In the genomic region with DNA sequence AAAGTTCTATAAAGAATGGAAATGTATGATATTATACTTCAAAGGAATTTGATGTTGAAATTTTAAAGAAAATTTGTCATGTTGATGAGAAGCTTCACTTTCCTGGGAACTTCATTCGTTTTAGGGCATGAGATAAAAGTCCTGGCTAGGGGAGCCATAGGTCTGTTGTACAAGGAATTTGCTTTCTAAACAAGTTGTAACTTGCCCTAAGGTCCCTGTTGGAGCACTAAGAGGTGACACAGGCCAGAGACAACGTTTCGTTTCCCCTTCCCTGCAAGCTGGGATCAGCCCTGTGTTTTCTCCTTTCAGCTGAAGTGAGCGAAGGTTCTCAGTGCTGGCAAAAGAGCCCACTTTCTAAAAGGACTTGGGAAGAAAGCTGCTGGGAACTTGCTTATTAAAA, we compare ENCODE assay signal across 25 cellular contexts. TPM values are rescaled to one million over a fixed set of nuclear protein-coding genes. Genes with fewer than 3 reads are reported as not detected.
A peak's percentile ranks its signal among the peaks of the same experiment; 100 is the strongest.
DNase-seq lines count a peak whose midpoint lies in the region; ATAC-seq, FAIRE-seq and TF ChIP-seq lines count a peak whose summit lies in the region.
"Had no signal": no experiment of that assay in that cellular context is flagged by ENCODE, and none has a peak within 500 bp of the region (broad histone marks: within the 10 kb centered on the region; RNA-seq: fewer than 3 reads in every experiment).

No MANE protein-coding gene starts in this region.

- no peaks in the 10 kb centered on the region for H3K9me3 Mint-ChIP-seq in natural killer cell
- no peaks in the 10 kb centered on the region for H3K9me3 Mint-ChIP-seq in CD14-positive monocyte
- H3K9me3 Mint-ChIP-seq: CD8-positive, alpha-beta memory T cell; endodermal cell had no signal

- DNase-seq in ELF-1 (ENCODE audit: low read depth, low spot score) (peak; percentile 60), MV-4-11 (lab: John Stamatoyannopoulos, UW) (peak; percentile 76), smooth muscle cell (lab: John Stamatoyannopoulos, UW; ENCODE audit: unreplicated experiment) (no peak), RCC 7860 (ENCODE audit: low spot score) (no peak), natural killer cell (no peak), CD14-positive monocyte (ENCODE audit: low spot score) (no peak)
- DNase-seq: activated CD4-positive, CD25-positive, alpha-beta regulatory T cell treated with anti-CD3 and anti-CD28 coated beads, Interleukin-2, amount 50 U/mL, for 72 hours; activated naive CD4-positive, alpha-beta T cell; activated T-cell treated with anti-CD3 and anti-CD28 coated beads, Interleukin-2, amount 50 U/mL, for 1 hour; CD8-positive, alpha-beta memory T cell; endodermal cell; NCI-H1417 treated with DMSO at 0.1 percent for 48 hours; NCI-H2107; NCI-H446 treated with DMSO at 0.1 percent for 48 hours; PC-3; SIG-M5 had no signal

- 48 to 55% methylated on average over 4 of the region's 4 CpGs for WGBS in gastroesophageal sphincter (ENCODE audit: low coverage in 1 of 2), 2 donors
- WGBS in smooth muscle cell (ENCODE audit: low lambda C conversion rate) = 36% methylated on average over 4 of the region's 4 CpGs

- intact Hi-C loops in natural killer cell (cut with micrococcal nuclease) (no loop called here), CD14-positive monocyte (cut with micrococcal nuclease) (no loop called here)

- peaks cover 3% of the 10 kb centered on the region for H4K20me1 ChIP-seq in smooth muscle cell (ENCODE audit: low read depth)

- no peak overlapping the region for H3K9ac ChIP-seq in smooth muscle cell (ENCODE audit: low read depth)

- H3K4me1 ChIP-seq in gastroesophageal sphincter = peaks cover 0 to 64% (median 20%) of the 10 kb centered on the region in 3 donors
- H3K4me1 ChIP-seq in smooth muscle cell (ENCODE audit: low read depth) = peaks cover 18% of the 10 kb centered on the region

- no peak for TF ChIP-seq POLR2A in gastroesophageal sphincter (IDR thresholded peaks at IDR 0.05)

- H3K36me3 Mint-ChIP-seq in natural killer cell (no peaks in the 10 kb centered on the region), CD14-positive monocyte (peaks cover 21 to 26% of the 10 kb centered on the region in 2 donors)

- no peak for FAIRE-seq in RCC 7860 (lab: Jason Lieb, UNC)
- FAIRE-seq: GM19239 had no signal

- no peak overlapping the region for H2AFZ ChIP-seq in smooth muscle cell (ENCODE audit: low read depth)

- no peaks in the 10 kb centered on the region for H3K27me3 ChIP-seq in gastroesophageal sphincter
- H3K27me3 ChIP-seq in smooth muscle cell (ENCODE audit: low read depth) = no peaks in the 10 kb centered on the region
- H3K27me3 ChIP-seq: neutrophil, suprapubic skin had no signal

- H3K4me1 Mint-ChIP-seq in natural killer cell (peaks cover 15 to 18% of the 10 kb centered on the region in 2 donors), CD14-positive monocyte (peaks cover 24% of the 10 kb centered on the region)

- peak overlapping the region; percentile 35 for H3K4me2 ChIP-seq in smooth muscle cell

- no peaks in the 10 kb centered on the region for H3K9me3 ChIP-seq in gastroesophageal sphincter
- no peaks in the 10 kb centered on the region for H3K9me3 ChIP-seq in smooth muscle cell (replicated peaks; ENCODE audit: low read depth)
- H3K9me3 ChIP-seq: HAP-1, neutrophil, prostate gland, suprapubic skin had no signal

- TF ChIP-seq CTCF in gastroesophageal sphincter (IDR thresholded peaks at IDR 0.05) (no peak), smooth muscle cell (IDR thresholded peaks at IDR 0.05; ENCODE audit: borderline replicate concordance, insufficient read depth, poor library complexity, severe bottlenecking) (no peak), natural killer cell (IDR thresholded peaks at IDR 0.05) (no peak), CD14-positive monocyte (IDR thresholded peaks at IDR 0.05) (no peak)

- no peak overlapping the region for H3K4me3 ChIP-seq in gastroesophageal sphincter
- no peak overlapping the region for H3K4me3 ChIP-seq in smooth muscle cell
- H3K4me3 ChIP-seq: coronary artery, HAP-1, prostate gland, skin epidermis, suprapubic skin had no signal

- ATAC-seq in gastroesophageal sphincter (no peak), natural killer cell (no peak)
- ATAC-seq: PC-3 had no signal

- H3K27me3 Mint-ChIP-seq in natural killer cell (ENCODE audit: low read depth in 2 of 2) = no peaks in the 10 kb centered on the region
- H3K27me3 Mint-ChIP-seq in CD14-positive monocyte (ENCODE audit: low read depth in 3 of 3) = no peaks in the 10 kb centered on the region
- H3K27me3 Mint-ChIP-seq: CD8-positive, alpha-beta memory T cell had no signal

- H3K27ac ChIP-seq in gastroesophageal sphincter (peak overlapping the region in 3 of 4 donors; percentile 73 to 89 (median 80)), smooth muscle cell (ENCODE audit: low read depth) (peak overlapping the region; percentile 68)
- H3K27ac ChIP-seq: neutrophil, prostate gland, suprapubic skin had no signal

- H3K4me3 Mint-ChIP-seq in natural killer cell (no peak overlapping the region), CD14-positive monocyte (no peak overlapping the region)
- H3K4me3 Mint-ChIP-seq: CD8-positive, alpha-beta memory T cell; endodermal cell had no signal

- no peaks in the 10 kb centered on the region for H3K79me2 ChIP-seq in smooth muscle cell (ENCODE audit: low read depth)

- peaks cover 11% of the 10 kb centered on the region for H3F3A ChIP-seq in smooth muscle cell (ENCODE audit: low read depth)

- no peak overlapping the region for H3K27ac Mint-ChIP-seq in natural killer cell
- no peak overlapping the region for H3K27ac Mint-ChIP-seq in CD14-positive monocyte
- H3K27ac Mint-ChIP-seq: endodermal cell had no signal

- H3K36me3 ChIP-seq in gastroesophageal sphincter (peaks cover 0 to 34% of the 10 kb centered on the region in 2 donors), smooth muscle cell (ENCODE audit: low read depth) (no peaks in the 10 kb centered on the region)
- H3K36me3 ChIP-seq: neutrophil, prostate gland had no signal

- TF ChIP-seq EP300 in gastroesophageal sphincter (IDR thresholded peaks at IDR 0.05) = no peak

RNA-seq across cellular contexts. Expression of gene PLD6, which starts 16.6 kb away (rescaled TPM):
- total RNA-seq in gastroesophageal sphincter (10 to 100 TPM in 2 of 4 donors, 1 to 10 TPM in 2; 7.1 to 20.7 (median 9.3) TPM), smooth muscle cell (0.18 and 0.49 TPM in 2 replicates), natural killer cell (1 to 10 TPM in 1 of 3 donors, under 1 TPM in 2; 0.45 to 1.7 (median 0.84) TPM)
- polyA plus RNA-seq in smooth muscle cell (0.26 and 1.4 TPM in 2 replicates), CD14-positive monocyte (under 1 TPM; 0.16 to 0.50 TPM)
- total RNA-seq: M059J had no signal

RNA-seq across cellular contexts. Expression of gene FLCN, which starts 47.4 kb away (rescaled TPM):
- total RNA-seq in gastroesophageal sphincter (10 to 100 TPM; 24.8 to 91.5 (median 46.6) TPM), smooth muscle cell (13.0 and 15.1 TPM in 2 replicates), natural killer cell (10 to 100 TPM; 26.7 to 43.6 (median 33.8) TPM)
- polyA plus RNA-seq in smooth muscle cell (7.6 and 11.8 TPM in 2 replicates), CD14-positive monocyte (1 to 10 TPM; 5.8 to 8.0 TPM)

Comparison
In these comparisons a context has a peak if more than half of its experiments do, and no peak if none do; other contexts are left out.
1. DNase-seq: peak in ELF-1 (single experiment) and MV-4-11 (single experiment); none in smooth muscle cell (single experiment), RCC 7860 (single experiment), natural killer cell (single experiment) and CD14-positive monocyte (single experiment).